35 cellular contexts compared by ENCODE assay signal in genomic region chr9:131905144-131905543, GRCh38.
DNase-seq lines count a peak whose midpoint lies in the region; ATAC-seq, FAIRE-seq and TF ChIP-seq lines count a peak whose summit lies in the region.
"Had no signal": no experiment of that assay in that cellular context is flagged by ENCODE, and none has a peak within 500 bp of the region (broad histone marks: within the 10 kb centered on the region; RNA-seq: fewer than 3 reads in every experiment).

No MANE protein-coding gene starts in this region.

- H3K14ac ChIP-seq in H1 (ENCODE audit: insufficient read length) = no peak overlapping the region

- no peak overlapping the region for H3K56ac ChIP-seq in H1 (replicated peaks; ENCODE audit: insufficient read length, low read depth, low read length)

- no peak overlapping the region for H3K4ac ChIP-seq in H1 (replicated peaks; ENCODE audit: insufficient read length, low read depth, low read length)

- H3K4me2 ChIP-seq in H1 (ENCODE audit: insufficient read depth in 1 of 2, low read depth in 2 of 2, low read length in 2 of 2) = no peak overlapping the region
- no peak overlapping the region for H3K4me2 ChIP-seq in keratinocyte (ENCODE audit: control insufficient read depth, extremely low read depth, insufficient read depth, low read depth, low read length)
- H3K4me2 ChIP-seq in neural cell (ENCODE audit: low read length) = no peak overlapping the region
- no peak overlapping the region for H3K4me2 ChIP-seq in Karpas-422 (ENCODE audit: low read depth, low read length, poor library complexity, severe bottlenecking)
- H3K4me2 ChIP-seq: A549; BLaER1; BLaER1 treated with 17β-estradiol and CSF1 and Interleukin-3, amounts not matched to agents 10 nM and 100 nM had no signal

- POLR2A ChIA-PET in H1 (lab: Charles Lee; ENCODE audit: partially characterized antibody) = no interaction called here

- dilution Hi-C loops in keratinocyte (cut with MboI; ENCODE audit: extremely low pct_ligation_motif_present, low sequenced_read_pairs) = no loop called here

- no peak overlapping the region for H3K4me3 ChIP-seq in bronchial epithelial cell (ENCODE audit: low read depth, low read length)
- no peak overlapping the region for H3K4me3 ChIP-seq in H1 (ENCODE audit: extremely low read depth in 1 of 4, insufficient read depth in 2 of 4, low read depth in 3 of 4, low read length in 4 of 4)
- H3K4me3 ChIP-seq in keratinocyte (ENCODE audit: control insufficient read depth in 2 of 3, extremely low read depth in 1 of 3, insufficient read depth in 2 of 3, low read depth in 1 of 3, low read length in 3 of 3) = no peak overlapping the region
- H3K4me3 ChIP-seq in neural cell (ENCODE audit: low read length) = no peak overlapping the region
- no peak overlapping the region for H3K4me3 ChIP-seq in Karpas-422 (ENCODE audit: low read length)
- H3K4me3 ChIP-seq: A549; BLaER1; BLaER1 treated with 17β-estradiol and CSF1 and Interleukin-3, amounts not matched to agents 10 nM and 100 nM had no signal

- no peak overlapping the region for H2AK5ac ChIP-seq in H1 (ENCODE audit: low read depth, low read length)

- H2AFZ ChIP-seq in H1 (ENCODE audit: low read length) = no peak overlapping the region
- no peak overlapping the region for H2AFZ ChIP-seq in keratinocyte (ENCODE audit: control insufficient read depth, low read length)
- no peak overlapping the region for H2AFZ ChIP-seq in neural cell (ENCODE audit: low read depth, low read length)
- H2AFZ ChIP-seq in Karpas-422 (ENCODE audit: low read length) = no peak overlapping the region

- H4K91ac ChIP-seq in H1 (replicated peaks; ENCODE audit: insufficient read length, low read length) = no peak overlapping the region

- no peak overlapping the region for H2BK5ac ChIP-seq in H1 (ENCODE audit: low read depth, low read length)

- H3K27ac ChIP-seq in H1 (ENCODE audit: low read depth, low read length) = no peak overlapping the region
- H3K27ac ChIP-seq in keratinocyte (ENCODE audit: control insufficient read depth, insufficient read depth, low read length) = no peak overlapping the region
- H3K27ac ChIP-seq in neural cell (ENCODE audit: low read length) = peak overlapping the region; percentile 65
- no peak overlapping the region for H3K27ac ChIP-seq in Karpas-422 (ENCODE audit: low read length)
- H3K27ac ChIP-seq: 22Rv1; A549; BLaER1; BLaER1 treated with 17β-estradiol and CSF1 and Interleukin-3, amounts not matched to agents 10 nM and 100 nM; C4-2B had no signal

- no peak overlapping the region for H3K9ac ChIP-seq in H1 (replicated peaks in 1 of 4; ENCODE audit: extremely low read depth in 1 of 4, low read depth in 3 of 4, low read length in 3 of 4)
- no peak overlapping the region for H3K9ac ChIP-seq in keratinocyte (ENCODE audit: control insufficient read depth, extremely low read depth, insufficient read depth, low read length)
- H3K9ac ChIP-seq in neural cell (ENCODE audit: low read length) = peak overlapping the region; percentile 9
- H3K9ac ChIP-seq in Karpas-422 (ENCODE audit: low read length) = no peak overlapping the region
- H3K9ac ChIP-seq: BLaER1; BLaER1 treated with 17β-estradiol and CSF1 and Interleukin-3, amounts not matched to agents 10 nM and 100 nM had no signal

- no peak for TF ChIP-seq EP300 in H1 (IDR thresholded peaks at IDR 0.05; ENCODE audit: borderline replicate concordance in 1 of 2, low read depth in 2 of 2, low read length in 2 of 2)
- TF ChIP-seq EP300 in neural cell (conservative IDR thresholded peaks at IDR 0.05; ENCODE audit: poor library complexity, severe bottlenecking) = peak; percentile 92

- ATAC-seq in HG02759 (IDR thresholded peaks at IDR 0.05; ENCODE audit: unreplicated experiment) = no peak
- ATAC-seq: A549; CD8-positive, alpha-beta T cell had no signal

- H3K36me3 ChIP-seq in bronchial epithelial cell (ENCODE audit: control insufficient read depth, insufficient read depth, low read length) (peaks cover 1% of the 10 kb centered on the region), H1 (ENCODE audit: control insufficient read depth in 2 of 4, insufficient read depth in 4 of 4, low read length in 3 of 4) (no peaks in the 10 kb centered on the region; a peak in 1 of 8 replicates), keratinocyte (ENCODE audit: control insufficient read depth in 2 of 2, extremely low read depth in 1 of 2, insufficient read depth in 2 of 2, low read length in 2 of 2) (peaks cover 0 to 2% of the 10 kb centered on the region in 2 experiments), neural cell (ENCODE audit: insufficient read depth, low read length) (no peaks in the 10 kb centered on the region), Karpas-422 (ENCODE audit: insufficient read depth, low read length) (no peaks in the 10 kb centered on the region)
- H3K36me3 ChIP-seq: BE2C, BLaER1 had no signal

- H2BK120ac ChIP-seq in H1 (replicated peaks; ENCODE audit: low read depth, low read length) = no peak overlapping the region

- peaks cover 0 to 7% of the 10 kb centered on the region in 2 experiments; a peak in 1 of 4 replicates for H3K9me3 ChIP-seq in H1 (ENCODE audit: insufficient read depth in 2 of 2, low read depth in 1 of 2, low read length in 1 of 2)
- H3K9me3 ChIP-seq in keratinocyte (ENCODE audit: control insufficient read depth, low read depth, low read length) = no peaks in the 10 kb centered on the region
- no peaks in the 10 kb centered on the region for H3K9me3 ChIP-seq in neural cell (ENCODE audit: low read length)
- H3K9me3 ChIP-seq in Karpas-422 (ENCODE audit: low read length) = no peaks in the 10 kb centered on the region
- H3K9me3 ChIP-seq: A549, BE2C, BLaER1, Caco-2 had no signal

- H3K18ac ChIP-seq in H1 (ENCODE audit: extremely low read depth, low read length) = no peak overlapping the region

- peaks cover 3 to 9% (median 4%) of the 10 kb centered on the region in 4 experiments; a peak in 6 of 7 replicates for H3K4me1 ChIP-seq in H1 (replicated peaks in 1 of 4; ENCODE audit: control insufficient read depth in 3 of 4, insufficient read depth in 4 of 4, low read length in 3 of 4)
- no peaks in the 10 kb centered on the region for H3K4me1 ChIP-seq in keratinocyte (ENCODE audit: control insufficient read depth, extremely low read depth, insufficient read depth, low read length)
- H3K4me1 ChIP-seq in Karpas-422 (ENCODE audit: low read length) = no peaks in the 10 kb centered on the region
- H3K4me1 ChIP-seq: A549, BE2C, BLaER1, Caco-2 had no signal

- TF ChIP-seq CTCF in bronchial epithelial cell (IDR thresholded peaks at IDR 0.05; ENCODE audit: insufficient read depth, low read length, severe bottlenecking) (no peak), H1 (IDR thresholded peaks at IDR 0.05; ENCODE audit: control extremely low read depth in 1 of 3, insufficient read depth in 1 of 3, low read depth in 1 of 3, low read length in 3 of 3) (no peak), keratinocyte (optimal IDR thresholded peaks at IDR 0.05 in 1 of 3, IDR thresholded peaks at IDR 0.05 in 1 of 3, conservative IDR thresholded peaks at IDR 0.05 in 1 of 3; ENCODE audit: extremely low read depth in 1 of 3, insufficient read depth in 2 of 3, low read length in 3 of 3) (no peak), neural cell (IDR thresholded peaks at IDR 0.05; ENCODE audit: poor library complexity, severe bottlenecking) (no peak)

- H3F3A ChIP-seq in neural cell (ENCODE audit: insufficient read depth, low read length, poor library complexity, severe bottlenecking) = no peaks in the 10 kb centered on the region

- H3K79me2 ChIP-seq in H1 (ENCODE audit: control insufficient read depth in 1 of 2, insufficient read depth in 2 of 2, low read length in 2 of 2) (no peaks in the 10 kb centered on the region; a peak in 1 of 4 replicates), keratinocyte (ENCODE audit: control insufficient read depth, insufficient read depth, low read length) (no peaks in the 10 kb centered on the region), neural cell (replicated peaks; ENCODE audit: insufficient read depth, low read length) (no peaks in the 10 kb centered on the region), Karpas-422 (ENCODE audit: low read length) (no peaks in the 10 kb centered on the region)

- 81% methylated on average over 3 of the region's 3 CpGs; no CpG with 5 or more reads in 1 of the 2 experiments for WGBS in H1 (ENCODE audit: extremely low coverage in 1 of 2, insufficient coverage in 1 of 2, insufficient read length in 1 of 2, insufficient replicate concordance in 2 of 2, low coverage in 1 of 2, low lambda C conversion rate in 2 of 2, missing lambda C conversion rate in 1 of 2), 2 experiments

- H3K79me1 ChIP-seq in H1 (ENCODE audit: low read depth, low read length) = no peaks in the 10 kb centered on the region

- no peaks in the 10 kb centered on the region for H3K23me2 ChIP-seq in H1 (ENCODE audit: low read depth, low read length)

- H3K9me1 ChIP-seq in keratinocyte (ENCODE audit: control insufficient read depth, extremely low read depth, insufficient read depth, low read length) = no peaks in the 10 kb centered on the region

- no peak overlapping the region for H2BK12ac ChIP-seq in H1 (ENCODE audit: low read depth, low read length)

- no peak overlapping the region for H2BK20ac ChIP-seq in H1 (ENCODE audit: low read length)

- H2BK15ac ChIP-seq in H1 (ENCODE audit: low read length) = peak overlapping the region; percentile 35; the same call in 1 of the 2 replicates

- H4K5ac ChIP-seq in H1 (ENCODE audit: insufficient read length, low read depth, low read length) = no peak overlapping the region

- CTCF ChIA-PET in H1 (lab: Charles Lee; ENCODE audit: partially characterized antibody) = interaction anchor here (0.9 to 1.7 kb wide), 5 partner anchors 19 to 142 kb away, joined by 3 to 7 read pairs (median 3); no protein-coding TSS in a partner anchor

- FAIRE-seq in bronchial epithelial cell (lab: Jason Lieb, UNC) (peak; percentile 32), H1 (lab: Jason Lieb, UNC) (no peak), keratinocyte (lab: Jason Lieb, UNC) (peak; percentile 32)
- FAIRE-seq: A204.1, A549, D721Med had no signal

- H3K23ac ChIP-seq in H1 (ENCODE audit: insufficient read length) = no peak overlapping the region

- no peak for TF ChIP-seq RAD21 in H1 (IDR thresholded peaks at IDR 0.05 in 1 of 2, conservative IDR thresholded peaks at IDR 0.05 in 1 of 2; ENCODE audit: low read depth in 2 of 2, low read length in 2 of 2)
- TF ChIP-seq RAD21 in neural cell (conservative IDR thresholded peaks at IDR 0.05) = no peak

- H4K20me1 ChIP-seq in H1 (replicated peaks in 1 of 2; ENCODE audit: control insufficient read depth in 1 of 2, insufficient read depth in 2 of 2, low read length in 2 of 2) (no peaks in the 10 kb centered on the region), keratinocyte (ENCODE audit: control insufficient read depth, extremely low read depth, insufficient read depth, low read length) (peaks cover 2% of the 10 kb centered on the region), neural cell (ENCODE audit: insufficient read depth) (no peaks in the 10 kb centered on the region), Karpas-422 (ENCODE audit: insufficient read depth, low read depth, low read length) (no peaks in the 10 kb centered on the region)

- H3K9me2 ChIP-seq in neural cell (ENCODE audit: insufficient read depth, low read length) (no peaks in the 10 kb centered on the region), Karpas-422 (replicated peaks; ENCODE audit: insufficient read depth, low read length) (no peaks in the 10 kb centered on the region)

- H3K27me3 ChIP-seq in bronchial epithelial cell (ENCODE audit: control insufficient read depth, insufficient read depth, low read length) (no peaks in the 10 kb centered on the region), H1 (replicated peaks in 1 of 4; ENCODE audit: control insufficient read depth in 3 of 4, extremely low read depth in 1 of 4, insufficient read depth in 3 of 4, low read length in 3 of 4) (no peaks in the 10 kb centered on the region), keratinocyte (ENCODE audit: control insufficient read depth, extremely low read depth, insufficient read depth, low read length) (no peaks in the 10 kb centered on the region), neural cell (ENCODE audit: insufficient read depth, low read depth, low read length) (no peaks in the 10 kb centered on the region), Karpas-422 (ENCODE audit: low read length) (no peaks in the 10 kb centered on the region)
- H3K27me3 ChIP-seq: BE2C; BLaER1; BLaER1 treated with 17β-estradiol and CSF1 and Interleukin-3, amounts not matched to agents 10 nM and 100 nM had no signal

- no peak for TF ChIP-seq POLR2A in H1 (IDR thresholded peaks at IDR 0.05; ENCODE audit: control extremely low read depth in 1 of 2, low read depth in 2 of 2, low read length in 2 of 2)

- no peak overlapping the region for H4K8ac ChIP-seq in H1 (ENCODE audit: extremely low read depth, insufficient read depth, low read length)

- no peak for DNase-seq in bronchial epithelial cell (ENCODE audit: low read depth)
- DNase-seq in H1 (ENCODE audit: low read depth in 1 of 2, low spot score in 2 of 2) = no peak
- DNase-seq in keratinocyte (ENCODE audit: low read depth, low spot score) = no peak
- no peak for DNase-seq in putamen (ENCODE audit: low spot score)
- no peak for DNase-seq in NCI-H1417 treated with DMSO at 0.1 percent for 48 hours (lab: John Stamatoyannopoulos, UW)
- DNase-seq in Karpas-422 = no peak
- DNase-seq: 8988T; ACHN; AML-193; BE2C; C1 segment of cervical spinal cord; Caco-2; Calu3; CD4-positive, alpha-beta memory T cell; CD4-positive, alpha-beta T cell; CD4-positive, CD25-positive, alpha-beta regulatory T cell; CD8-positive, alpha-beta memory T cell; CD8-positive, alpha-beta T cell; COR-L47; DMS 273 treated with DMSO at 0.1 percent for 48 hours; DMS153; DMS53; DMS79; DMS79 treated with DMSO at 0.1 percent for 48 hours; DND-41; EL had no signal
